1 cellular context compared by ENCODE assay signal in the genomic region with DNA sequence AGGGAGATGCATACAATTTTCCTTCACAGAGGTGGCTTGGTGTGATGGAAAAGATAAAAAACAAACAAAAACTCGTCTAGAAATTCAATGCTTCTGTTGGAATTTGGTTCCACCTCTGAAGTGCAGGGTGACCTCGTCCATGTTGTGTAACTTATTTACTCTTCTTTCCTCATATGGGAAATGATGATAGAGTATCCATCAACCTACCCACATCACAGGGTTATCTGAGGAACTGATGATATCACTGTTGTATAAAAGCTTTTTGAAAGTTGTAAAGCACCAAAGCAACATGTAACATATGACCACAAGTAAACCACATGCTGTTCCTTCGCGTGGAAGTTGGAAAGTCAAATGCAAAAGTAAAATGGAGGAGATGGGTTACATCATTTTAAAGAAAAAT.
TF ChIP-seq lines count a peak whose summit lies in the region.

No MANE protein-coding gene starts in this region.

TF ChIP-seq in HepG2, 621 proteins besides CTCF, POLR2A, EP300 and RAD21 (continued from another document and continues in another):
- TF ChIP-seq ESRRA (CRISPR knock-in tag; IDR thresholded peaks at IDR 0.05; ENCODE audit: low read depth) (peak; percentile 75; the same call in 1 of the 2 replicates), GABPA (IDR thresholded peaks at IDR 0.05; ENCODE audit: low read depth, low read length) (no peak), GABPA (CRISPR knock-in tag; IDR thresholded peaks at IDR 0.05; ENCODE audit: low read depth) (peak; percentile 23; the same call in 1 of the 2 replicates), HOXD1 (CRISPR knock-in tag; IDR thresholded peaks at IDR 0.05) (peak; percentile 99), MED1 (CRISPR knock-in tag; IDR thresholded peaks at IDR 0.05) (peak; percentile 84), ZFP1 (CRISPR knock-in tag; IDR thresholded peaks at IDR 0.05) (peak; percentile 93), CAMTA2 (CRISPR knock-in tag; IDR thresholded peaks at IDR 0.05; ENCODE audit: borderline replicate concordance) (no peak), ZBTB25 (CRISPR knock-in tag; IDR thresholded peaks at IDR 0.05) (peak; percentile 76; the same call in 1 of the 2 replicates), NFKB2 (CRISPR knock-in tag; IDR thresholded peaks at IDR 0.05; ENCODE audit: borderline replicate concordance) (no peak), USF2 (IDR thresholded peaks at IDR 0.05; ENCODE audit: low read depth, low read length) (no peak), USF2 (CRISPR knock-in tag; IDR thresholded peaks at IDR 0.05; ENCODE audit: borderline replicate concordance) (peak; percentile 45; the same call in 1 of the 2 replicates), HINFP (CRISPR knock-in tag; IDR thresholded peaks at IDR 0.05; ENCODE audit: low read depth) (no peak), HMGA1 (CRISPR knock-in tag; conservative IDR thresholded peaks at IDR 0.05) (no peak), TAF15 (IDR thresholded peaks at IDR 0.05; ENCODE audit: low read depth, low read length, poor library complexity, severe bottlenecking) (no peak), PHF21A (CRISPR knock-in tag; IDR thresholded peaks at IDR 0.05) (0 out of 2 replicates have a peak, but pooled peaks have one; percentile 19), U2AF1 (optimal IDR thresholded peaks at IDR 0.05; ENCODE audit: low read depth, low read length) (no peak), MTF1 (CRISPR knock-in tag; IDR thresholded peaks at IDR 0.05) (no peak), TSC22D2 (CRISPR knock-in tag; IDR thresholded peaks at IDR 0.05; ENCODE audit: borderline replicate concordance) (no peak), UBTF (CRISPR knock-in tag; IDR thresholded peaks at IDR 0.05) (no peak), CREB1 (IDR thresholded peaks at IDR 0.05) (peak; percentile 69), CREB1 (CRISPR knock-in tag; IDR thresholded peaks at IDR 0.05) (no peak), SMARCC2 (IDR thresholded peaks at IDR 0.05) (0 out of 2 replicates have a peak, but pooled peaks have one; percentile 49), RFXAP (CRISPR knock-in tag; IDR thresholded peaks at IDR 0.05; ENCODE audit: borderline replicate concordance) (no peak), SOX6 (IDR thresholded peaks at IDR 0.05) (no peak), SOX6 (CRISPR knock-in tag; IDR thresholded peaks at IDR 0.05) (peak; percentile 87), FOXA1 (IDR thresholded peaks at IDR 0.05) (peak; percentile 68; the same call in 1 of the 2 replicates), FOXA1 (CRISPR knock-in tag; IDR thresholded peaks at IDR 0.05) (peak; percentile 98), KLF16 (CRISPR knock-in tag; IDR thresholded peaks at IDR 0.05) (peak in 1 of 2 experiments; percentile 81; a peak in 2 of 4 replicates), KLF11 (CRISPR knock-in tag; IDR thresholded peaks at IDR 0.05) (no peak), ZNF281 (CRISPR knock-in tag; IDR thresholded peaks at IDR 0.05; ENCODE audit: borderline replicate concordance) (peak; percentile 42; the same call in 1 of the 2 replicates), ZSCAN21 (CRISPR knock-in tag; IDR thresholded peaks at IDR 0.05; ENCODE audit: borderline replicate concordance) (0 out of 2 replicates have a peak, but pooled peaks have one; percentile 37), ZNF83 (CRISPR knock-in tag; IDR thresholded peaks at IDR 0.05; ENCODE audit: borderline replicate concordance) (no peak), MXI1 (IDR thresholded peaks at IDR 0.05; ENCODE audit: borderline replicate concordance, low read depth, low read length) (no peak), HMG20A (CRISPR knock-in tag; IDR thresholded peaks at IDR 0.05; ENCODE audit: borderline replicate concordance) (peak; percentile 96), ZNF460 (CRISPR knock-in tag; IDR thresholded peaks at IDR 0.05; ENCODE audit: borderline replicate concordance) (no peak), GATAD2A (CRISPR knock-in tag; IDR thresholded peaks at IDR 0.05) (peak; percentile 96), MEF2D (CRISPR knock-in tag; IDR thresholded peaks at IDR 0.05) (0 out of 2 replicates have a peak, but pooled peaks have one; percentile 39)
- TF ChIP-seq, protein P1, sequence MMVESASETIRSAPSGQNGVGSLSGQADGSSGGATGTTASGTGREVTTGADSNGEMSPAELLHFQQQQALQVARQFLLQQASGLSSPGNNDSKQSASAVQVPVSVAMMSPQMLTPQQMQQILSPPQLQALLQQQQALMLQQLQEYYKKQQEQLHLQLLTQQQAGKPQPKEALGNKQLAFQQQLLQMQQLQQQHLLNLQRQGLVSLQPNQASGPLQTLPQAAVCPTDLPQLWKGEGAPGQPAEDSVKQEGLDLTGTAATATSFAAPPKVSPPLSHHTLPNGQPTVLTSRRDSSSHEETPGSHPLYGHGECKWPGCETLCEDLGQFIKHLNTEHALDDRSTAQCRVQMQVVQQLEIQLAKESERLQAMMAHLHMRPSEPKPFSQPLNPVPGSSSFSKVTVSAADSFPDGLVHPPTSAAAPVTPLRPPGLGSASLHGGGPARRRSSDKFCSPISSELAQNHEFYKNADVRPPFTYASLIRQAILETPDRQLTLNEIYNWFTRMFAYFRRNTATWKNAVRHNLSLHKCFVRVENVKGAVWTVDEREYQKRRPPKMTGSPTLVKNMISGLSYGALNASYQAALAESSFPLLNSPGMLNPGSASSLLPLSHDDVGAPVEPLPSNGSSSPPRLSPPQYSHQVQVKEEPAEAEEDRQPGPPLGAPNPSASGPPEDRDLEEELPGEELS (CRISPR knock-in tag; IDR thresholded peaks at IDR 0.05): peak; percentile 92
- TF ChIP-seq, protein P2, sequence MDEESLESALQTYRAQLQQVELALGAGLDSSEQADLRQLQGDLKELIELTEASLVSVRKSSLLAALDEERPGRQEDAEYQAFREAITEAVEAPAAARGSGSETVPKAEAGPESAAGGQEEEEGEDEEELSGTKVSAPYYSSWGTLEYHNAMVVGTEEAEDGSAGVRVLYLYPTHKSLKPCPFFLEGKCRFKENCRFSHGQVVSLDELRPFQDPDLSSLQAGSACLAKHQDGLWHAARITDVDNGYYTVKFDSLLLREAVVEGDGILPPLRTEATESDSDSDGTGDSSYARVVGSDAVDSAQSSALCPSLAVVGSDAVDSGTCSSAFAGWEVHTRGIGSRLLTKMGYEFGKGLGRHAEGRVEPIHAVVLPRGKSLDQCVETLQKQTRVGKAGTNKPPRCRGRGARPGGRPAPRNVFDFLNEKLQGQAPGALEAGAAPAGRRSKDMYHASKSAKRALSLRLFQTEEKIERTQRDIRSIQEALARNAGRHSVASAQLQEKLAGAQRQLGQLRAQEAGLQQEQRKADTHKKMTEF (CRISPR knock-in tag; IDR thresholded peaks at IDR 0.05): peak; percentile 83
- TF ChIP-seq, protein P3, sequence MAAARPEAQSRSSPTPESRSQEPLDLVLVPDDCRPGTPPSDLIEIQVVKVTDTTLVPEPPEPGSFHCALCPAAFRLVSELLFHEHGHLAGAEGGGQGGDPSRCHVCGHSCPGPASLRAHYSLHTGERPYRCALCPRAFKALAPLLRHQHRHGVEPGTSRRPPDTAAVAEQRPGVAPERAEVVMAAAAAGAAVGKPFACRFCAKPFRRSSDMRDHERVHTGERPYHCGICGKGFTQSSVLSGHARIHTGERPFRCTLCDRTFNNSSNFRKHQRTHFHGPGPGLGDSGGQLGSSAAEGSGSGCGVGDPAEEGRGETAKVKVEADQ (CRISPR knock-in tag; IDR thresholded peaks at IDR 0.05; ENCODE audit: borderline replicate concordance): peak; percentile 64; the same call in 1 of the 2 replicates
- TF ChIP-seq, protein P4, sequence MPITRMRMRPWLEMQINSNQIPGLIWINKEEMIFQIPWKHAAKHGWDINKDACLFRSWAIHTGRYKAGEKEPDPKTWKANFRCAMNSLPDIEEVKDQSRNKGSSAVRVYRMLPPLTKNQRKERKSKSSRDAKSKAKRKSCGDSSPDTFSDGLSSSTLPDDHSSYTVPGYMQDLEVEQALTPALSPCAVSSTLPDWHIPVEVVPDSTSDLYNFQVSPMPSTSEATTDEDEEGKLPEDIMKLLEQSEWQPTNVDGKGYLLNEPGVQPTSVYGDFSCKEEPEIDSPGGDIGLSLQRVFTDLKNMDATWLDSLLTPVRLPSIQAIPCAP (CRISPR knock-in tag; IDR thresholded peaks at IDR 0.05; ENCODE audit: low read depth): no peak
- TF ChIP-seq, protein P5, sequence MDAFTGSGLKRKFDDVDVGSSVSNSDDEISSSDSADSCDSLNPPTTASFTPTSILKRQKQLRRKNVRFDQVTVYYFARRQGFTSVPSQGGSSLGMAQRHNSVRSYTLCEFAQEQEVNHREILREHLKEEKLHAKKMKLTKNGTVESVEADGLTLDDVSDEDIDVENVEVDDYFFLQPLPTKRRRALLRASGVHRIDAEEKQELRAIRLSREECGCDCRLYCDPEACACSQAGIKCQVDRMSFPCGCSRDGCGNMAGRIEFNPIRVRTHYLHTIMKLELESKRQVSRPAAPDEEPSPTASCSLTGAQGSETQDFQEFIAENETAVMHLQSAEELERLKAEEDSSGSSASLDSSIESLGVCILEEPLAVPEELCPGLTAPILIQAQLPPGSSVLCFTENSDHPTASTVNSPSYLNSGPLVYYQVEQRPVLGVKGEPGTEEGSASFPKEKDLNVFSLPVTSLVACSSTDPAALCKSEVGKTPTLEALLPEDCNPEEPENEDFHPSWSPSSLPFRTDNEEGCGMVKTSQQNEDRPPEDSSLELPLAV (CRISPR knock-in tag; conservative IDR thresholded peaks at IDR 0.05; ENCODE audit: low read depth): no peak
